16 cellular contexts compared by ENCODE assay signal in the genomic region with DNA sequence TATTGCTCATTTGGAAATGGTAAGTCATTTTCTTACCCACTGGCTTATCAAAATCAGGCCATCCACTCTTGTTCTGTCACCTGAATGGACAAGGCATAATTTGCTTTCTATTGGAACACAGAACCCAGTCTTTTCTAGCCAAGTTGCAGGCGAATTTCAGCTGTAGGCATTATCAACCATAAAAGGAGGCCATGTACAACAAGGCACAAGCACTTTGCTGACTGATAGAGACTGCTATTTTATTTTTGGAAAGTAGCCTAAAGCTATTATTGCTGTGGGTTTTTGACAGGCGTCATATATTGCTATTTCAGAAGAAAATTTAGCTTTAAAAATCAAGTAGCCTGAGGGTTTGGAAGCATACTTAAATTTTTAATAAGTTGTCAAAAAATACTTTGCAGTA.
A peak's percentile ranks its signal among the peaks of the same experiment; 100 is the strongest.
DNase-seq lines count a peak whose midpoint lies in the region; ATAC-seq and TF ChIP-seq lines count a peak whose summit lies in the region.
"Had no signal": no experiment of that assay in that cellular context is flagged by ENCODE, and none has a peak within 500 bp of the region (broad histone marks: within the 10 kb centered on the region; RNA-seq: fewer than 3 reads in every experiment).

No MANE protein-coding gene starts in this region.

- peak in 1 of 2 donors; percentile 12 for DNase-seq in cardiac muscle cell (ENCODE audit: low read depth in 1 of 2, low spot score in 1 of 2)
- no peak for DNase-seq in right atrium auricular region (ENCODE audit: low spot score)
- DNase-seq in fibroblast of peridontal ligament (ENCODE audit: extremely low read depth), result peak; percentile 24
- no peak for DNase-seq in osteocyte (ENCODE audit: extremely low spot score, unreplicated experiment)
- DNase-seq in suprapubic skin (ENCODE audit: low spot score in 2 of 2), result no peak
- DNase-seq in PC-3, result no peak
- DNase-seq: C1 segment of cervical spinal cord; Calu3; CD4-positive, alpha-beta memory T cell; COR-L47; DMS53; DMS79 treated with DMSO at 0.1 percent for 48 hours; GOT3; HFFc6 had no signal

- intact Hi-C loops in PC-3 (cut with micrococcal nuclease), result no loop called here

- H3K27ac Mint-ChIP-seq in brain (peak overlapping the region in 3 of 5 experiments; percentile 69 to 84 (median 76)), osteocyte (ENCODE audit: unreplicated experiment) (peak overlapping the region; percentile 15)
- H3K27ac Mint-ChIP-seq: CD4-positive, alpha-beta memory T cell; HFFc6 had no signal

- CTCF ChIA-PET in PC-3 (lab: Charles Lee), result no interaction called here

- TF ChIP-seq POLR2A in suprapubic skin (IDR thresholded peaks at IDR 0.05), result no peak

- no peak overlapping the region for H3K4me3 ChIP-seq in cardiac muscle cell
- no peak overlapping the region for H3K4me3 ChIP-seq in right atrium auricular region
- H3K4me3 ChIP-seq in suprapubic skin, result no peak overlapping the region
- no peak overlapping the region for H3K4me3 ChIP-seq in PC-3 (ENCODE audit: low read length)
- H3K4me3 ChIP-seq: HAP-1 had no signal

- no peak for ATAC-seq in PC-3

- H3K36me3 Mint-ChIP-seq in brain (no peaks in the 10 kb centered on the region), osteocyte (ENCODE audit: unreplicated experiment) (no peaks in the 10 kb centered on the region)
- H3K36me3 Mint-ChIP-seq: CD4-positive, alpha-beta memory T cell had no signal

- H3K9ac ChIP-seq in PC-3 (ENCODE audit: low read length), result no peak overlapping the region

- H3K9me3 Mint-ChIP-seq in brain (peaks cover 0 to 19% (median 4%) of the 10 kb centered on the region in 5 experiments), osteocyte (ENCODE audit: unreplicated experiment) (peaks cover 7% of the 10 kb centered on the region)
- H3K9me3 Mint-ChIP-seq: HFFc6 had no signal

- H3K9me3 ChIP-seq in cardiac muscle cell (ENCODE audit: low read depth) (no peaks in the 10 kb centered on the region), right atrium auricular region (no peaks in the 10 kb centered on the region), suprapubic skin (no peaks in the 10 kb centered on the region), PC-3 (ENCODE audit: low read length) (no peaks in the 10 kb centered on the region)
- H3K9me3 ChIP-seq: HAP-1 had no signal

- H3F3A ChIP-seq in PC-3 (ENCODE audit: low read length, unreplicated experiment), result no peaks in the 10 kb centered on the region

- no TSS peak for BruUV-seq in PC-3 (replicated peaks; lab: Mats Ljungman, UMichigan)

- H3K4me3 Mint-ChIP-seq in brain (no peak overlapping the region), osteocyte (ENCODE audit: unreplicated experiment) (no peak overlapping the region)
- H3K4me3 Mint-ChIP-seq: CD4-positive, alpha-beta memory T cell; HFFc6 had no signal

- no peaks in the 10 kb centered on the region for H3K36me3 ChIP-seq in cardiac muscle cell
- H3K36me3 ChIP-seq in right atrium auricular region, result no peaks in the 10 kb centered on the region
- no peaks in the 10 kb centered on the region for H3K36me3 ChIP-seq in suprapubic skin
- H3K36me3 ChIP-seq in PC-3 (ENCODE audit: low read depth, low read length), result no peaks in the 10 kb centered on the region
- H3K36me3 ChIP-seq: HAP-1 had no signal

- H4K20me1 ChIP-seq in PC-3 (ENCODE audit: low read length), result no peaks in the 10 kb centered on the region

- no peaks in the 10 kb centered on the region for H3K79me2 ChIP-seq in PC-3 (ENCODE audit: low read length)

- H3K27me3 Mint-ChIP-seq in brain (peaks cover 2% of the 10 kb centered on the region), osteocyte (ENCODE audit: unreplicated experiment) (no peaks in the 10 kb centered on the region)
- H3K27me3 Mint-ChIP-seq: CD4-positive, alpha-beta memory T cell had no signal

- no peak for TF ChIP-seq CTCF in cardiac muscle cell (IDR thresholded peaks at IDR 0.05; ENCODE audit: low read depth, low read length)
- no peak for TF ChIP-seq CTCF in right atrium auricular region (IDR thresholded peaks at IDR 0.05)
- no peak for TF ChIP-seq CTCF in brain (conservative IDR thresholded peaks at IDR 0.05)
- TF ChIP-seq CTCF in osteocyte (IDR thresholded peaks at IDR 0.05), result no peak
- TF ChIP-seq CTCF in suprapubic skin (IDR thresholded peaks at IDR 0.05), result no peak
- no peak for TF ChIP-seq CTCF in PC-3 (conservative IDR thresholded peaks at IDR 0.05; ENCODE audit: low read depth, low read length)

- no peak overlapping the region for H3K4me2 ChIP-seq in PC-3 (ENCODE audit: low read length)

- H3K9me2 ChIP-seq in PC-3 (replicated peaks; ENCODE audit: low read length), result no peaks in the 10 kb centered on the region

- WGBS in suprapubic skin, result 50% methylated on average over 2 of the region's 2 CpGs

- TF ChIP-seq EP300 in suprapubic skin (IDR thresholded peaks at IDR 0.05), result no peak

- H3K27me3 ChIP-seq in cardiac muscle cell (no peaks in the 10 kb centered on the region), right atrium auricular region (no peaks in the 10 kb centered on the region), suprapubic skin (no peaks in the 10 kb centered on the region), PC-3 (ENCODE audit: low read length) (no peaks in the 10 kb centered on the region)

- H3K4me1 Mint-ChIP-seq in brain (peaks cover 24% of the 10 kb centered on the region), osteocyte (ENCODE audit: unreplicated experiment) (peaks cover 35% of the 10 kb centered on the region)
- H3K4me1 Mint-ChIP-seq: CD4-positive, alpha-beta memory T cell had no signal

- H3K27ac ChIP-seq in cardiac muscle cell (peak overlapping the region; percentile 24), right atrium auricular region (peak overlapping the region in 1 of 2 donors; percentile 47), suprapubic skin (no peak overlapping the region), PC-3 (ENCODE audit: low read length) (no peak overlapping the region)

- H3K4me1 ChIP-seq in cardiac muscle cell (ENCODE audit: low read depth), result peaks cover 31% of the 10 kb centered on the region
- H3K4me1 ChIP-seq in right atrium auricular region, result no peaks in the 10 kb centered on the region
- H3K4me1 ChIP-seq in suprapubic skin, result peaks cover 7% of the 10 kb centered on the region
- no peaks in the 10 kb centered on the region for H3K4me1 ChIP-seq in PC-3 (ENCODE audit: insufficient read depth, low read length)
- H3K4me1 ChIP-seq: HAP-1 had no signal

- H2AFZ ChIP-seq in PC-3 (ENCODE audit: low read length), result no peak overlapping the region

- POLR2A ChIA-PET in PC-3 (lab: Charles Lee; ENCODE audit: unreplicated experiment), result no interaction called here
